1 cellular context compared by ENCODE assay signal in the genomic region with DNA sequence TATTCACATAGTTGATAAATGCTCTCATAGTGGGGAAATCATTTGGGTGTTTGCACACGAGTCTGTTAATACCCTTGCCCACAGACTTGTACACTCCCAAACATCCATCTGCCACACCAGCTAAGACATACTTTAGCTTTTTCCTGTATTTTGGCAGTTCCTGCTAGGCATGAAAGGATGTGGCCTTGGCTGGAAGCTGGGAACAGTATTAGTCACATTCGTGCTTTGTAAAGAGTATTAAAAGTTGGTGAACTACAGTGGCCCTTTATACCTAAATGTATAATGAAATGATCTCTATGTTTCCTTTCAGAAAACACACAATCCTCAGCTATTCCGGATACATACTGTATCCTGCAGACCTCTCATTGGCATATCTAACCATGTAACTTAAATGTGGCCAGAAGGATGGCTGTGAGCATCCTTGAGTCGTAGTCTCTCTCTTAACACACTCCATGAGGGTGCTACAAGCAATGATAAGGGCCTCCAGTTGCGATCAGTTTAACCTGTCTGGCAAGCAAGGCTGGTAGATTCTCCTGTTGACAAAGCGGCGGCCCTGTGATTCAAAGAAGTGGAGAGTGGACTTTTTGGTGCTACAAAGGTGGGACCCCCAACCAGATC.
TF ChIP-seq lines count a peak whose summit lies in the region.

No MANE protein-coding gene starts in this region.

TF ChIP-seq in K562, 482 proteins besides CTCF, POLR2A, EP300 and RAD21:
- no peak for TF ChIP-seq PHF21A (IDR thresholded peaks at IDR 0.05; ENCODE audit: borderline replicate concordance, low read depth)
- TF ChIP-seq, protein P1, sequence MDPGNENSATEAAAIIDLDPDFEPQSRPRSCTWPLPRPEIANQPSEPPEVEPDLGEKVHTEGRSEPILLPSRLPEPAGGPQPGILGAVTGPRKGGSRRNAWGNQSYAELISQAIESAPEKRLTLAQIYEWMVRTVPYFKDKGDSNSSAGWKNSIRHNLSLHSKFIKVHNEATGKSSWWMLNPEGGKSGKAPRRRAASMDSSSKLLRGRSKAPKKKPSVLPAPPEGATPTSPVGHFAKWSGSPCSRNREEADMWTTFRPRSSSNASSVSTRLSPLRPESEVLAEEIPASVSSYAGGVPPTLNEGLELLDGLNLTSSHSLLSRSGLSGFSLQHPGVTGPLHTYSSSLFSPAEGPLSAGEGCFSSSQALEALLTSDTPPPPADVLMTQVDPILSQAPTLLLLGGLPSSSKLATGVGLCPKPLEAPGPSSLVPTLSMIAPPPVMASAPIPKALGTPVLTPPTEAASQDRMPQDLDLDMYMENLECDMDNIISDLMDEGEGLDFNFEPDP (CRISPR knock-in tag; IDR thresholded peaks at IDR 0.05), result 0 out of 2 replicates have a peak, but pooled peaks have one; percentile 27
- TF ChIP-seq, protein P2, sequence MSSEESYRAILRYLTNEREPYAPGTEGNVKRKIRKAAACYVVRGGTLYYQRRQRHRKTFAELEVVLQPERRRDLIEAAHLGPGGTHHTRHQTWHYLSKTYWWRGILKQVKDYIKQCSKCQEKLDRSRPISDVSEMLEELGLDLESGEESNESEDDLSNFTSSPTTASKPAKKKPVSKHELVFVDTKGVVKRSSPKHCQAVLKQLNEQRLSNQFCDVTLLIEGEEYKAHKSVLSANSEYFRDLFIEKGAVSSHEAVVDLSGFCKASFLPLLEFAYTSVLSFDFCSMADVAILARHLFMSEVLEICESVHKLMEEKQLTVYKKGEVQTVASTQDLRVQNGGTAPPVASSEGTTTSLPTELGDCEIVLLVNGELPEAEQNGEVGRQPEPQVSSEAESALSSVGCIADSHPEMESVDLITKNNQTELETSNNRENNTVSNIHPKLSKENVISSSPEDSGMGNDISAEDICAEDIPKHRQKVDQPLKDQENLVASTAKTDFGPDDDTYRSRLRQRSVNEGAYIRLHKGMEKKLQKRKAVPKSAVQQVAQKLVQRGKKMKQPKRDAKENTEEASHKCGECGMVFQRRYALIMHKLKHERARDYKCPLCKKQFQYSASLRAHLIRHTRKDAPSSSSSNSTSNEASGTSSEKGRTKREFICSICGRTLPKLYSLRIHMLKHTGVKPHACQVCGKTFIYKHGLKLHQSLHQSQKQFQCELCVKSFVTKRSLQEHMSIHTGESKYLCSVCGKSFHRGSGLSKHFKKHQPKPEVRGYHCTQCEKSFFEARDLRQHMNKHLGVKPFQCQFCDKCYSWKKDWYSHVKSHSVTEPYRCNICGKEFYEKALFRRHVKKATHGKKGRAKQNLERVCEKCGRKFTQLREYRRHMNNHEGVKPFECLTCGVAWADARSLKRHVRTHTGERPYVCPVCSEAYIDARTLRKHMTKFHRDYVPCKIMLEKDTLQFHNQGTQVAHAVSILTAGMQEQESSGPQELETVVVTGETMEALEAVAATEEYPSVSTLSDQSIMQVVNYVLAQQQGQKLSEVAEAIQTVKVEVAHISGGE (CRISPR knock-in tag; IDR thresholded peaks at IDR 0.05), result no peak
- TF ChIP-seq, protein P3, sequence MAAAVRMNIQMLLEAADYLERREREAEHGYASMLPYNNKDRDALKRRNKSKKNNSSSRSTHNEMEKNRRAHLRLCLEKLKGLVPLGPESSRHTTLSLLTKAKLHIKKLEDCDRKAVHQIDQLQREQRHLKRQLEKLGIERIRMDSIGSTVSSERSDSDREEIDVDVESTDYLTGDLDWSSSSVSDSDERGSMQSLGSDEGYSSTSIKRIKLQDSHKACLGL (CRISPR knock-in tag; IDR thresholded peaks at IDR 0.05; ENCODE audit: borderline replicate concordance, poor library complexity, severe bottlenecking), result no peak
- TF ChIP-seq GABPA (tag; conservative IDR thresholded peaks at IDR 0.05; ENCODE audit: low read depth), result no peak
- TF ChIP-seq, protein P4, sequence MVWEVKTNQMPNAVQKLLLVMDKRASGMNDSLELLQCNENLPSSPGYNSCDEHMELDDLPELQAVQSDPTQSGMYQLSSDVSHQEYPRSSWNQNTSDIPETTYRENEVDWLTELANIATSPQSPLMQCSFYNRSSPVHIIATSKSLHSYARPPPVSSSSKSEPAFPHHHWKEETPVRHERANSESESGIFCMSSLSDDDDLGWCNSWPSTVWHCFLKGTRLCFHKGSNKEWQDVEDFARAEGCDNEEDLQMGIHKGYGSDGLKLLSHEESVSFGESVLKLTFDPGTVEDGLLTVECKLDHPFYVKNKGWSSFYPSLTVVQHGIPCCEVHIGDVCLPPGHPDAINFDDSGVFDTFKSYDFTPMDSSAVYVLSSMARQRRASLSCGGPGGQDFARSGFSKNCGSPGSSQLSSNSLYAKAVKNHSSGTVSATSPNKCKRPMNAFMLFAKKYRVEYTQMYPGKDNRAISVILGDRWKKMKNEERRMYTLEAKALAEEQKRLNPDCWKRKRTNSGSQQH (CRISPR knock-in tag; IDR thresholded peaks at IDR 0.05), result no peak
- TF ChIP-seq NR2C1 (IDR thresholded peaks at IDR 0.05), result no peak
- TF ChIP-seq NR2C1 (tag; IDR thresholded peaks at IDR 0.05), result peak; percentile 38; the same call in 1 of the 2 replicates
- 0 out of 2 replicates have a peak, but pooled peaks have one; percentile 7 for TF ChIP-seq SP1 (CRISPR knock-in tag; IDR thresholded peaks at IDR 0.05)
- TF ChIP-seq SIN3A (IDR thresholded peaks at IDR 0.05; ENCODE audit: borderline replicate concordance in 2 of 2, control insufficient read depth in 1 of 2, low read depth in 2 of 2, low read length in 2 of 2), result peak in 1 of 2 experiments; percentile 31; a peak in 1 of 4 replicates
- TF ChIP-seq MTA2 (IDR thresholded peaks at IDR 0.05; ENCODE audit: low read depth), result no peak
- TF ChIP-seq, protein P5, sequence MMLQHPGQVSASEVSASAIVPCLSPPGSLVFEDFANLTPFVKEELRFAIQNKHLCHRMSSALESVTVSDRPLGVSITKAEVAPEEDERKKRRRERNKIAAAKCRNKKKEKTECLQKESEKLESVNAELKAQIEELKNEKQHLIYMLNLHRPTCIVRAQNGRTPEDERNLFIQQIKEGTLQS (IDR thresholded peaks at IDR 0.05), result no peak
- TF ChIP-seq, protein P5 (CRISPR knock-in tag; conservative IDR thresholded peaks at IDR 0.05), result no peak
- TF ChIP-seq, protein P6, sequence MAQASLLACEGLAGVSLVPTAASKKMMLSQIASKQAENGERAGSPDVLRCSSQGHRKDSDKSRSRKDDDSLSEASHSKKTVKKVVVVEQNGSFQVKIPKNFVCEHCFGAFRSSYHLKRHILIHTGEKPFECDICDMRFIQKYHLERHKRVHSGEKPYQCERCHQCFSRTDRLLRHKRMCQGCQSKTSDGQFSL (CRISPR knock-in tag; IDR thresholded peaks at IDR 0.05), result no peak
- TF ChIP-seq, protein P6 (tag; IDR thresholded peaks at IDR 0.05), result no peak
- no peak for TF ChIP-seq XRCC3 (IDR thresholded peaks at IDR 0.05)
- TF ChIP-seq PHB (CRISPR knock-in tag; IDR thresholded peaks at IDR 0.05), result no peak
- TF ChIP-seq, protein P7, sequence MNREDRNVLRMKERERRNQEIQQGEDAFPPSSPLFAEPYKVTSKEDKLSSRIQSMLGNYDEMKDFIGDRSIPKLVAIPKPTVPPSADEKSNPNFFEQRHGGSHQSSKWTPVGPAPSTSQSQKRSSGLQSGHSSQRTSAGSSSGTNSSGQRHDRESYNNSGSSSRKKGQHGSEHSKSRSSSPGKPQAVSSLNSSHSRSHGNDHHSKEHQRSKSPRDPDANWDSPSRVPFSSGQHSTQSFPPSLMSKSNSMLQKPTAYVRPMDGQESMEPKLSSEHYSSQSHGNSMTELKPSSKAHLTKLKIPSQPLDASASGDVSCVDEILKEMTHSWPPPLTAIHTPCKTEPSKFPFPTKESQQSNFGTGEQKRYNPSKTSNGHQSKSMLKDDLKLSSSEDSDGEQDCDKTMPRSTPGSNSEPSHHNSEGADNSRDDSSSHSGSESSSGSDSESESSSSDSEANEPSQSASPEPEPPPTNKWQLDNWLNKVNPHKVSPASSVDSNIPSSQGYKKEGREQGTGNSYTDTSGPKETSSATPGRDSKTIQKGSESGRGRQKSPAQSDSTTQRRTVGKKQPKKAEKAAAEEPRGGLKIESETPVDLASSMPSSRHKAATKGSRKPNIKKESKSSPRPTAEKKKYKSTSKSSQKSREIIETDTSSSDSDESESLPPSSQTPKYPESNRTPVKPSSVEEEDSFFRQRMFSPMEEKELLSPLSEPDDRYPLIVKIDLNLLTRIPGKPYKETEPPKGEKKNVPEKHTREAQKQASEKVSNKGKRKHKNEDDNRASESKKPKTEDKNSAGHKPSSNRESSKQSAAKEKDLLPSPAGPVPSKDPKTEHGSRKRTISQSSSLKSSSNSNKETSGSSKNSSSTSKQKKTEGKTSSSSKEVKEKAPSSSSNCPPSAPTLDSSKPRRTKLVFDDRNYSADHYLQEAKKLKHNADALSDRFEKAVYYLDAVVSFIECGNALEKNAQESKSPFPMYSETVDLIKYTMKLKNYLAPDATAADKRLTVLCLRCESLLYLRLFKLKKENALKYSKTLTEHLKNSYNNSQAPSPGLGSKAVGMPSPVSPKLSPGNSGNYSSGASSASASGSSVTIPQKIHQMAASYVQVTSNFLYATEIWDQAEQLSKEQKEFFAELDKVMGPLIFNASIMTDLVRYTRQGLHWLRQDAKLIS (CRISPR knock-in tag; IDR thresholded peaks at IDR 0.05), result no peak
- no peak for TF ChIP-seq STAT5B (CRISPR knock-in tag; IDR thresholded peaks at IDR 0.05)
- no peak for TF ChIP-seq NFXL1 (CRISPR knock-in tag; IDR thresholded peaks at IDR 0.05)
- no peak for TF ChIP-seq ZNF140 (CRISPR knock-in tag; IDR thresholded peaks at IDR 0.05)
- TF ChIP-seq, protein P8, sequence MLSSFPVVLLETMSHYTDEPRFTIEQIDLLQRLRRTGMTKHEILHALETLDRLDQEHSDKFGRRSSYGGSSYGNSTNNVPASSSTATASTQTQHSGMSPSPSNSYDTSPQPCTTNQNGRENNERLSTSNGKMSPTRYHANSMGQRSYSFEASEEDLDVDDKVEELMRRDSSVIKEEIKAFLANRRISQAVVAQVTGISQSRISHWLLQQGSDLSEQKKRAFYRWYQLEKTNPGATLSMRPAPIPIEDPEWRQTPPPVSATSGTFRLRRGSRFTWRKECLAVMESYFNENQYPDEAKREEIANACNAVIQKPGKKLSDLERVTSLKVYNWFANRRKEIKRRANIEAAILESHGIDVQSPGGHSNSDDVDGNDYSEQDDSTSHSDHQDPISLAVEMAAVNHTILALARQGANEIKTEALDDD (IDR thresholded peaks at IDR 0.05), result 0 out of 2 replicates have a peak, but pooled peaks have one; percentile 25
- TF ChIP-seq, protein P9, sequence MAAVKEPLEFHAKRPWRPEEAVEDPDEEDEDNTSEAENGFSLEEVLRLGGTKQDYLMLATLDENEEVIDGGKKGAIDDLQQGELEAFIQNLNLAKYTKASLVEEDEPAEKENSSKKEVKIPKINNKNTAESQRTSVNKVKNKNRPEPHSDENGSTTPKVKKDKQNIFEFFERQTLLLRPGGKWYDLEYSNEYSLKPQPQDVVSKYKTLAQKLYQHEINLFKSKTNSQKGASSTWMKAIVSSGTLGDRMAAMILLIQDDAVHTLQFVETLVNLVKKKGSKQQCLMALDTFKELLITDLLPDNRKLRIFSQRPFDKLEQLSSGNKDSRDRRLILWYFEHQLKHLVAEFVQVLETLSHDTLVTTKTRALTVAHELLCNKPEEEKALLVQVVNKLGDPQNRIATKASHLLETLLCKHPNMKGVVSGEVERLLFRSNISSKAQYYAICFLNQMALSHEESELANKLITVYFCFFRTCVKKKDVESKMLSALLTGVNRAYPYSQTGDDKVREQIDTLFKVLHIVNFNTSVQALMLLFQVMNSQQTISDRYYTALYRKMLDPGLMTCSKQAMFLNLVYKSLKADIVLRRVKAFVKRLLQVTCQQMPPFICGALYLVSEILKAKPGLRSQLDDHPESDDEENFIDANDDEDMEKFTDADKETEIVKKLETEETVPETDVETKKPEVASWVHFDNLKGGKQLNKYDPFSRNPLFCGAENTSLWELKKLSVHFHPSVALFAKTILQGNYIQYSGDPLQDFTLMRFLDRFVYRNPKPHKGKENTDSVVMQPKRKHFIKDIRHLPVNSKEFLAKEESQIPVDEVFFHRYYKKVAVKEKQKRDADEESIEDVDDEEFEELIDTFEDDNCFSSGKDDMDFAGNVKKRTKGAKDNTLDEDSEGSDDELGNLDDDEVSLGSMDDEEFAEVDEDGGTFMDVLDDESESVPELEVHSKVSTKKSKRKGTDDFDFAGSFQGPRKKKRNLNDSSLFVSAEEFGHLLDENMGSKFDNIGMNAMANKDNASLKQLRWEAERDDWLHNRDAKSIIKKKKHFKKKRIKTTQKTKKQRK (IDR thresholded peaks at IDR 0.05; ENCODE audit: borderline replicate concordance, low read depth, low read length), result no peak
- TF ChIP-seq U2AF2 (optimal IDR thresholded peaks at IDR 0.05; ENCODE audit: low read depth, low read length), result no peak
- peak; percentile 43 for TF ChIP-seq FOSL1 (tag; conservative IDR thresholded peaks at IDR 0.05)
- no peak for TF ChIP-seq BHLHE40 (IDR thresholded peaks at IDR 0.05; ENCODE audit: low read length)
- no peak for TF ChIP-seq ELF2 (CRISPR knock-in tag; IDR thresholded peaks at IDR 0.05)
- TF ChIP-seq, protein P10, sequence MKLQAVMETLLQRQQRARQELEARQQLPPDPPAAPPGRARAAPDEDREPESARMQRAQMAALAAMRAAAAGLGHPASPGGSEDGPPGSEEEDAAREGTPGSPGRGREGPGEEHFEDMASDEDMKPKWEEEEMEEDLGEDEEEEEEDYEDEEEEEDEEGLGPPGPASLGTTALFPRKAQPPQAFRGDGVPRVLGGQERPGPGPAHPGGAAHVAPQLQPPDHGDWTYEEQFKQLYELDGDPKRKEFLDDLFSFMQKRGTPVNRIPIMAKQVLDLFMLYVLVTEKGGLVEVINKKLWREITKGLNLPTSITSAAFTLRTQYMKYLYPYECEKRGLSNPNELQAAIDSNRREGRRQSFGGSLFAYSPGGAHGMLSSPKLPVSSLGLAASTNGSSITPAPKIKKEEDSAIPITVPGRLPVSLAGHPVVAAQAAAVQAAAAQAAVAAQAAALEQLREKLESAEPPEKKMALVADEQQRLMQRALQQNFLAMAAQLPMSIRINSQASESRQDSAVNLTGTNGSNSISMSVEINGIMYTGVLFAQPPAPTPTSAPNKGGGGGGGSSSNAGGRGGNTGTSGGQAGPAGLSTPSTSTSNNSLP (IDR thresholded peaks at IDR 0.05; ENCODE audit: borderline replicate concordance, low read depth, low read length), result no peak
